In genomic region chr1:52142220-52143153, GRCh38 we compare ENCODE assay signal across 8 cellular contexts. TPM values are rescaled to one million over a fixed set of nuclear protein-coding genes. Genes with fewer than 3 reads are reported as not detected.
DNase-seq lines count a peak whose midpoint lies in the region; ATAC-seq, FAIRE-seq and TF ChIP-seq lines count a peak whose summit lies in the region.

No MANE protein-coding gene starts in this region.

- peak overlapping the region; percentile 82 for H2AFZ ChIP-seq in GM12878 (ENCODE audit: control insufficient read depth, low read depth, low read length)

- RAD21 ChIA-PET in GM12878 (lab: Charles Lee; ENCODE audit: unreplicated experiment) = interaction anchor here (1.2 kb wide), 1 partner anchor 154 kb away, joined by 5 read pairs; no protein-coding TSS in a partner anchor

- no peak for FAIRE-seq in GM12878 (lab: Jason Lieb, UNC)

- ATAC-seq in GM21529 (IDR thresholded peaks at IDR 0.05; ENCODE audit: unreplicated experiment) = peak; percentile 35
- peak; percentile 64 for ATAC-seq in GM12878
- ATAC-seq in GM18520 (IDR thresholded peaks at IDR 0.05; ENCODE audit: unreplicated experiment) = no peak

- no peaks in the 10 kb centered on the region for H3K79me2 ChIP-seq in GM12878 (ENCODE audit: control insufficient read depth, insufficient read depth, low read length)

- TF ChIP-seq POLR2A in GM12878 (IDR thresholded peaks at IDR 0.05; ENCODE audit: low read depth, low read length) (0 out of 2 replicates have a peak, but pooled peaks have one; percentile 1), sigmoid colon (IDR thresholded peaks at IDR 0.05) (no peak)

- no peaks in the 10 kb centered on the region for H4K20me1 ChIP-seq in GM12878 (ENCODE audit: control insufficient read depth, insufficient read depth)

- intact Hi-C loops in GM12878 (cut with micrococcal nuclease; ENCODE audit: unreplicated experiment) (loop anchor here (1.0 to 10.0 kb wide), 2 partner anchors 154 to 222 kb away; partner anchors contain the start of gene CC2D1B), sigmoid colon (cut with DNase I) (loop anchor here (1.0 to 10.0 kb wide), 4 partner anchors 85 to 262 kb away; partner anchors contain the start of genes BTF3L4, CC2D1B, ORC1 and PRPF38A)

- H3K9ac ChIP-seq in GM12878 (ENCODE audit: control insufficient read depth, insufficient read depth, low read length) = peak overlapping the region; percentile 55
- peak overlapping the region; percentile 83 for H3K9ac ChIP-seq in iPS-18a (ENCODE audit: low read length)

- no peak for TF ChIP-seq EP300 in Ishikawa (IDR thresholded peaks at IDR 0.05; ENCODE audit: borderline replicate concordance)
- no peak for TF ChIP-seq EP300 in GM12878 (IDR thresholded peaks at IDR 0.05; ENCODE audit: borderline replicate concordance in 1 of 2, control insufficient read depth in 1 of 2, low read depth in 2 of 2, low read length in 2 of 2)
- TF ChIP-seq EP300 in sigmoid colon (IDR thresholded peaks at IDR 0.05) = no peak

- DNase-seq in ELF-1 (ENCODE audit: low read depth, low spot score) = peak; percentile 73
- peak; percentile 36 for DNase-seq in SKM-1 treated with dmso at 0.1 percent for 144 hours (lab: John Stamatoyannopoulos, UW; ENCODE audit: unreplicated experiment)
- DNase-seq in GM12878 (ENCODE audit: low read depth, low spot score) = no peak
- peak; percentile 76 for DNase-seq in sigmoid colon

- 7% methylated on average over 41 of the region's 79 CpGs for WGBS in GM12878 (ENCODE audit: insufficient coverage, insufficient replicate concordance, low lambda C conversion rate, missing lambda C conversion rate)
- WGBS in sigmoid colon, 2 donors = 1 to 2% methylated on average over 79 of the region's 79 CpGs

- H3K4me1 ChIP-seq in GM12878 (ENCODE audit: control insufficient read depth, insufficient read depth, low read length) (peaks cover 11% of the 10 kb centered on the region; the same call in 1 of the 2 replicates), iPS-18a (ENCODE audit: control insufficient read depth, low read depth, low read length) (peaks cover 3% of the 10 kb centered on the region), sigmoid colon (peaks cover 0 to 43% (median 25%) of the 10 kb centered on the region in 4 donors)

- H3K27me3 ChIP-seq in GM12878 (replicated peaks in 1 of 2; ENCODE audit: control insufficient read depth in 2 of 2, insufficient read depth in 2 of 2, low read length in 1 of 2) (no peaks in the 10 kb centered on the region; a peak in 1 of 4 replicates), iPS-18a (ENCODE audit: control insufficient read depth, insufficient read depth, low read length) (peaks cover 12% of the 10 kb centered on the region), sigmoid colon (no peaks in the 10 kb centered on the region)

- peak overlapping the region; percentile 90 for H3K4me2 ChIP-seq in GM12878 (ENCODE audit: control insufficient read depth, insufficient read depth)

- TF ChIP-seq CTCF in GM12878 (IDR thresholded peaks at IDR 0.05 in 2 of 3, conservative IDR thresholded peaks at IDR 0.05 in 1 of 3; ENCODE audit: control insufficient read depth in 2 of 3, extremely low read depth in 1 of 3, insufficient read depth in 1 of 3, low read depth in 3 of 3, low read length in 3 of 3) (no peak), sigmoid colon (IDR thresholded peaks at IDR 0.05) (no peak)

- CTCF ChIA-PET in GM12878 (lab: Yijun Ruan, JAX) = interaction anchor here (0.9 to 1.2 kb wide), 6 partner anchors 17 to 154 kb away, joined by 3 to 4 read pairs (median 3); no protein-coding TSS in a partner anchor

- in situ Hi-C loops in GM12878 (cut with MboI) = loop anchor here (10.0 to 25.0 kb wide), 2 partner anchors 145 to 542 kb away; no protein-coding TSS in a partner anchor

- peak overlapping the region; percentile 21 for H3K27ac ChIP-seq in GM12878 (ENCODE audit: control insufficient read depth, insufficient read depth)
- peak overlapping the region; percentile 25 for H3K27ac ChIP-seq in iPS-18a (ENCODE audit: low read length)
- H3K27ac ChIP-seq in sigmoid colon = peak overlapping the region; percentile 96 to 99 (median 98)

- TF ChIP-seq RAD21 in Ishikawa (IDR thresholded peaks at IDR 0.05; ENCODE audit: low read depth) = no peak
- TF ChIP-seq RAD21 in GM12878 (IDR thresholded peaks at IDR 0.05; ENCODE audit: insufficient read depth, low read depth, low read length) = no peak

- SMC1A ChIA-PET in GM12878 (lab: Charles Lee; ENCODE audit: uncharacterized antibody, unreplicated experiment) = no interaction called here

- BruUV-seq in GM12878 (replicated peaks; lab: Mats Ljungman, UMichigan) = no TSS peak

- H3K9me3 ChIP-seq in GM12878 (replicated peaks; ENCODE audit: control insufficient read depth, insufficient read depth, low read length) = no peaks in the 10 kb centered on the region; the same call in 2 of the 3 replicates
- H3K9me3 ChIP-seq in iPS-18a (ENCODE audit: control insufficient read depth, low read depth, low read length) = no peaks in the 10 kb centered on the region
- no peaks in the 10 kb centered on the region for H3K9me3 ChIP-seq in sigmoid colon

- POLR2A ChIA-PET in GM12878 (lab: Charles Lee) = no interaction called here

- H3K36me3 ChIP-seq in GM12878 (ENCODE audit: control insufficient read depth in 2 of 2, insufficient read depth in 2 of 2, low read length in 1 of 2) (no peaks in the 10 kb centered on the region), iPS-18a (ENCODE audit: control insufficient read depth, low read depth, low read length) (no peaks in the 10 kb centered on the region), sigmoid colon (no peaks in the 10 kb centered on the region)

- H3K4me3 ChIP-seq in GM12878 (peak overlapping the region; percentile 79), iPS-18a (ENCODE audit: low read length) (peak overlapping the region; percentile 87), sigmoid colon (peak overlapping the region; percentile 78 to 97 (median 94))

TF ChIP-seq in Ishikawa, 13 proteins besides CTCF, POLR2A, EP300 and RAD21:
- TF ChIP-seq, protein P1, sequence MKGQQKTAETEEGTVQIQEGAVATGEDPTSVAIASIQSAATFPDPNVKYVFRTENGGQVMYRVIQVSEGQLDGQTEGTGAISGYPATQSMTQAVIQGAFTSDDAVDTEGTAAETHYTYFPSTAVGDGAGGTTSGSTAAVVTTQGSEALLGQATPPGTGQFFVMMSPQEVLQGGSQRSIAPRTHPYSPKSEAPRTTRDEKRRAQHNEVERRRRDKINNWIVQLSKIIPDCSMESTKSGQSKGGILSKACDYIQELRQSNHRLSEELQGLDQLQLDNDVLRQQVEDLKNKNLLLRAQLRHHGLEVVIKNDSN (IDR thresholded peaks at IDR 0.05) = no peak
- 0 out of 2 replicates have a peak, but pooled peaks have one; percentile 4 for TF ChIP-seq ZBTB7A (IDR thresholded peaks at IDR 0.05; ENCODE audit: low read depth)

TF ChIP-seq in GM12878, 131 proteins besides CTCF, POLR2A, EP300 and RAD21 (continues in another document):
- no peak for TF ChIP-seq GABPA (IDR thresholded peaks at IDR 0.05; ENCODE audit: low read depth)
- peak; percentile 3; the same call in 1 of the 2 replicates for TF ChIP-seq YY1 (IDR thresholded peaks at IDR 0.05; ENCODE audit: low read depth, low read length)
- TF ChIP-seq ELK1 (IDR thresholded peaks at IDR 0.05; ENCODE audit: low read depth, low read length) = no peak
- 0 out of 2 replicates have a peak, but pooled peaks have one; percentile 45 for TF ChIP-seq NR2F1 (conservative IDR thresholded peaks at IDR 0.05)
- TF ChIP-seq RUNX3 (IDR thresholded peaks at IDR 0.05; ENCODE audit: low read length) = peak; percentile 55
- no peak for TF ChIP-seq NRF1 (conservative IDR thresholded peaks at IDR 0.05; ENCODE audit: low read depth, low read length)
- no peak for TF ChIP-seq TCF7 (IDR thresholded peaks at IDR 0.05; ENCODE audit: borderline replicate concordance)
- no peak for TF ChIP-seq CHD1 (IDR thresholded peaks at IDR 0.05; ENCODE audit: low read depth, low read length)
- no peak for TF ChIP-seq HCFC1 (IDR thresholded peaks at IDR 0.05; ENCODE audit: low read length)
- TF ChIP-seq HDGF (IDR thresholded peaks at IDR 0.05) = no peak
- TF ChIP-seq IKZF1 (conservative IDR thresholded peaks at IDR 0.05) = peak; percentile 80
- no peak for TF ChIP-seq POU2F2 (IDR thresholded peaks at IDR 0.05; ENCODE audit: borderline replicate concordance, low read depth, low read length)
- TF ChIP-seq DPF2 (IDR thresholded peaks at IDR 0.05) = 0 out of 2 replicates have a peak, but pooled peaks have one; percentile 79

RNA-seq across cellular contexts. Expression of gene ZFYVE9, which starts 0.6 kb away (rescaled TPM):
- 25.1 and 30.9 TPM in 2 replicates for total RNA-seq in GM12878 (2013; cell fraction: nucleolus; rRNA removed)
- total RNA-seq in GM12878 (2014; rRNA removed) = 5.1 and 5.3 TPM in 2 replicates
- total RNA-seq in GM12878 (2014; rRNA removed; fragmentation: Illumina TruSeq; extraction: Trizol) = 6.8 and 6.9 TPM in 2 replicates
- total RNA-seq in GM12878 (2021) = 4.5 and 5.1 TPM in 2 replicates
- polyA plus RNA-seq in GM12878 (2011; ENCODE audit: low read depth) = 1.2 TPM
- polyA plus RNA-seq in GM12878 (2011; rRNA removed) = 0.41 and 0.42 TPM in 2 replicates
- polyA plus RNA-seq in GM12878 (2011; cell fraction: cytosol; rRNA removed) = 0.18 and 0.19 TPM in 2 replicates
- polyA plus RNA-seq in GM12878 (2011; cell fraction: nucleus; rRNA removed) = 0.18 and 0.32 TPM in 2 replicates
- 1.7 and 2.1 TPM in 2 replicates for polyA plus RNA-seq in GM12878 (2012)
- polyA plus RNA-seq in GM12878 (2014; fragmentation: Illumina TruSeq; extraction: Trizol) = 4.7 and 6.5 TPM in 2 replicates
- polyA plus RNA-seq in GM12878 (2014; fragmentation: Nextera tagmentation; extraction: Ambion mirVana) = under 1 TPM; 0.26 to 0.47 TPM
- polyA plus RNA-seq in GM12878 (2014; rRNA removed) = 2.5 and 2.6 TPM in 2 replicates
- 1 to 10 TPM; 1.2 to 1.9 TPM for polyA plus RNA-seq in GM12878 (2016; fragmentation: Nextera tagmentation; extraction: Ambion mirVana)
- polyA minus RNA-seq in GM12878 (2011; rRNA and poly(A)+ RNA removed) = 0.62 and 1.8 TPM in 2 replicates
- polyA minus RNA-seq in GM12878 (2011; cell fraction: cytosol; rRNA and poly(A)+ RNA removed) = 0.40 and 0.62 TPM in 2 replicates
- 0.60 and 1.1 TPM in 2 replicates for polyA minus RNA-seq in GM12878 (2011; cell fraction: nucleus; rRNA and poly(A)+ RNA removed)
- total RNA-seq in sigmoid colon = 10 to 100 TPM; 25.9 to 36.3 (median 28.8) TPM
- 1 to 10 TPM; 4.7 to 7.2 (median 5.4) TPM for polyA plus RNA-seq in sigmoid colon

Comparison
In these comparisons a context has a peak if more than half of its experiments do, and no peak if none do; other contexts are left out.
1. H3K27ac ChIP-seq: peak in every context shown above with its lines; median percentile 98 in sigmoid colon; 25 in iPS-18a; 21 in GM12878.